17 cellular contexts compared by ENCODE assay signal in the genomic region with DNA sequence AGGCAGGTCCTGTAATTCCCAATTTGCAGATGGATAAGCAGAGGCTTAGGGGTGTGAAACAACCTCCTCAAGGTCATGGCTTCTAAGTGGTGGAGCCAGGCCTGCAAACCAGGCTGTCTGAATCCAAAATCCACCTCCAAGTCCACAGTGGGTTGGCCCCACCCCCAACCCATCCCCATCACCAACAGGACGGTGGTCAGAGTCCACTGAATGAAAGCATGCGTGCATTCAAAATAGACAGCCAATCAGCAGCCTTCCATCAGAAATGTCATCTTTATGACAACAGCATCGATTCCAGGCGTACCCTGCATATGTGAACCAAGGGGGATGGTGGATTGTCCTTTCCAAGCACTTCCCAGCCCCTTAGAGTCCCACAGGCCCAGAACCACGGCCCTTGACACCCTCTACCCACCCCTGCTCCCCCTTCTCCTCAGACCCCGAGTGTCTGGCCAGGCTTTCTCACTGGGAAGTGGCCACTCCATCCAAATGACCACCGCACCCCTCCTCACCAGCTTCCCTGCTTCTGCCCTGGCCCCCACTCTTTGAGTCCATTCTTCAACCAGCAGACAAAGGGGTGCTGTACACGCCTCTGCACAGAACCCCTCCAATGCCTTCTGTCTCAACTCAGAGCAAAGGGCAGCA.
DNase-seq lines count a peak whose midpoint lies in the region; TF ChIP-seq lines count a peak whose summit lies in the region.
"Had no signal": no experiment of that assay in that cellular context is flagged by ENCODE, and none has a peak within 500 bp of the region (broad histone marks: within the 10 kb centered on the region; RNA-seq: fewer than 3 reads in every experiment).

No MANE protein-coding gene starts in this region.

- TF ChIP-seq POLR2A in spleen (IDR thresholded peaks at IDR 0.05), result no peak

- no peaks in the 10 kb centered on the region for H3K36me3 ChIP-seq in spleen
- H3K36me3 ChIP-seq: BLaER1 had no signal

- H3K27ac ChIP-seq in coronary artery (no peak overlapping the region), spleen (no peak overlapping the region)
- H3K27ac ChIP-seq: 22Rv1, A549, BLaER1, HL-60 had no signal

- H3K27me3 ChIP-seq in spleen (replicated peaks in 1 of 7), result peaks cover 0 to 25% (median 0%) of the 10 kb centered on the region in 7 donors
- H3K27me3 ChIP-seq: BLaER1 had no signal

- TF ChIP-seq CTCF in coronary artery (IDR thresholded peaks at IDR 0.05) (no peak), spleen (IDR thresholded peaks at IDR 0.05 in 8 of 11, conservative IDR thresholded peaks at IDR 0.05 in 3 of 11) (no peak)

- no peaks in the 10 kb centered on the region for H3K9me3 ChIP-seq in spleen
- H3K9me3 ChIP-seq: A549, BLaER1 had no signal

- peaks cover 5 to 35% (median 22%) of the 10 kb centered on the region in 6 donors for H3K4me1 ChIP-seq in spleen

- 80 to 83% (median 81%) methylated on average over 6 to 8 of the region's 8 CpGs for WGBS in spleen, 5 donors

- H3K4me3 ChIP-seq in coronary artery, result no peak overlapping the region
- H3K4me3 ChIP-seq in spleen, result no peak overlapping the region
- H3K4me3 ChIP-seq: A549, BLaER1 had no signal

- intact Hi-C loops in spleen (cut with DNase I; ENCODE audit: low total_unique reads), result no loop called here

- DNase-seq in activated CD8-positive, alpha-beta memory T cell treated with anti-CD3 and anti-CD28 coated beads for 24 hours, result peak; percentile 41
- no peak for DNase-seq in activated CD8-positive, alpha-beta memory T cell treated with anti-CD3 and anti-CD28 coated beads, Interleukin-2, amount 50 U/mL, for 4 hours
- DNase-seq in coronary artery (ENCODE audit: low spot score) (peak; percentile 40), mesenteric fat pad (ENCODE audit: low spot score) (peak; percentile 64), spleen (peak; percentile 60), DMS114 treated with DMSO at 0.1 percent for 48 hours (lab: John Stamatoyannopoulos, UW; ENCODE audit: unreplicated experiment) (no peak), SW480 (ENCODE audit: low spot score) (no peak), NCI-H2227 (lab: John Stamatoyannopoulos, UW; ENCODE audit: unreplicated experiment) (no peak)
- DNase-seq: CD4-positive, alpha-beta memory T cell; DMS79 treated with DMSO at 0.1 percent for 48 hours; GF-D8; HCEC 1CT; IMR-90 had no signal

Comparison
In these comparisons a context has a peak if more than half of its experiments do, and no peak if none do; other contexts are left out.
1. DNase-seq: peak in activated CD8-positive, alpha-beta memory T cell treated with anti-CD3 and anti-CD28 coated beads for 24 hours (single experiment), coronary artery (single experiment), mesenteric fat pad (single experiment) and spleen (single experiment); none in activated CD8-positive, alpha-beta memory T cell treated with anti-CD3 and anti-CD28 coated beads, Interleukin-2, amount 50 U/mL, for 4 hours (single experiment), DMS114 treated with DMSO at 0.1 percent for 48 hours (single experiment), SW480 (single experiment) and NCI-H2227 (single experiment).